Comparison of ENCODE assay signal across 32 cellular contexts in the genomic region with DNA sequence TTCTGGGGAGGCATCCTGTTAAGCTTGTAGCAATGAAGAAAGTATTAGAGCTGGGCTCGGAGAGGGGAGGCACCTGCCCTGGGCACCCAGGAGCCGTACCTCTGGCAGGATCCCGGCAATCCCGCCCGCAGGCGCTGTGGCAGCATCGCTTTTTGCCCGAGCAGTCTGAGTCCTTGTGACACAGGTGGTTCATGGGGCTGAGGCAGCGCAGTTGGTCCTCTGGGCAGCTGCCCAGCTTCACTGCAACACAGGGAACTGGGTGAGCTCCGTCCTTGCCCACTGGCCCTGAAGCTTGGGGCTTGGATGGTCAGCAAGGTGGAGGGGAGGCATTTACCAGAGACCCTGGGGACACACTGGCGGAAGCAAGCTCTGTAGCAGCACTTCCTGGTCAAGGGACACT. TPM values are rescaled to one million over a fixed set of nuclear protein-coding genes. Genes with fewer than 3 reads are reported as not detected.
"Had no signal": no experiment of that assay in that cellular context is flagged by ENCODE, and none has a peak within 500 bp of the region (broad histone marks: within the 10 kb centered on the region; RNA-seq: fewer than 3 reads in every experiment).

No MANE protein-coding gene starts in this region.

- H3K27ac ChIP-seq: adrenal gland, body of pancreas, esophagus muscularis mucosa, foreskin keratinocyte, gastrocnemius medialis, heart left ventricle, WERI-Rb-1 had no signal

- H3K27me3 ChIP-seq: body of pancreas, foreskin keratinocyte had no signal

- H3K36me3 ChIP-seq: adrenal gland, esophagus muscularis mucosa, gastrocnemius medialis, heart left ventricle, WERI-Rb-1 had no signal

- ATAC-seq: activated CD4-positive, CD25-positive, alpha-beta regulatory T cell treated with anti-CD3 and anti-CD28 coated beads, Interleukin-2, amount 50 U/mL, for 24 hours; activated CD8-positive, alpha-beta T cell treated with anti-CD3 and anti-CD28 coated beads for 36 hours; activated naive CD8-positive, alpha-beta T cell treated with anti-CD3 and anti-CD28 coated beads, Interleukin-2, amount 50 U/mL, for 24 hours; activated T-cell treated with anti-CD3 and anti-CD28 coated beads, Interleukin-2, amount 50 U/mL, for 4 hours; activated T-helper 17 cell treated with anti-CD3 and anti-CD28 coated beads, Interleukin-2, amount 50 U/mL, for 72 hours; body of pancreas; effector memory CD8-positive, alpha-beta T cell; foreskin keratinocyte; gastrocnemius medialis; heart left ventricle; T-helper 17 cell had no signal

- H3K4me1 ChIP-seq: adrenal gland, body of pancreas, esophagus muscularis mucosa, gastrocnemius medialis, heart left ventricle had no signal

- H3K4me3 ChIP-seq: adrenal gland, body of pancreas, esophagus muscularis mucosa, gastrocnemius medialis, heart left ventricle had no signal

- H3K9me3 ChIP-seq: adrenal gland, body of pancreas, esophagus muscularis mucosa, gastrocnemius medialis, heart left ventricle had no signal

- DNase-seq: activated B cell treated with CpG ODN at 0.5 μM for 24 hours; activated CD4-positive, alpha-beta T cell treated with anti-CD3 and anti-CD28 coated beads for 48 hours; activated CD4-positive, alpha-beta T cell treated with anti-CD3 and anti-CD28 coated beads, Interleukin-2, amount 50 U/mL, for 1 hour; activated CD4-positive, alpha-beta T cell treated with anti-CD3 and anti-CD28 coated beads, Interleukin-2, amount 50 U/mL, for 48 hours; activated CD8-positive, alpha-beta memory T cell treated with anti-CD3 and anti-CD28 coated beads for 24 hours; activated CD8-positive, alpha-beta T cell treated with anti-CD3 and anti-CD28 coated beads for 36 hours; activated effector memory CD4-positive, alpha-beta T cell treated with Interleukin-2 at 50 U/mL for 16 hours; activated naive CD4-positive, alpha-beta T cell treated with anti-CD3 and anti-CD28 coated beads for 36 hours; activated naive CD8-positive, alpha-beta T cell treated with anti-CD3 and anti-CD28 coated beads for 36 hours; activated naive CD8-positive, alpha-beta T cell treated with anti-CD3 and anti-CD28 coated beads, Interleukin-2, amount 50 U/mL, for 24 hours; activated T-cell treated with anti-CD3 and anti-CD28 coated beads, Interleukin-2, amount 50 U/mL, for 4 hours; adrenal gland; amygdala; aorta; body of pancreas; caudate nucleus; cortex of kidney; dermis blood vessel endothelial cell; effector CD4-positive, alpha-beta T cell; effector memory CD8-positive, alpha-beta T cell; erythroblast; foreskin keratinocyte; gastrocnemius medialis; glutamatergic neuron; heart left ventricle; T-helper 17 cell; T1000; WERI-Rb-1 had no signal

RNA-seq across cellular contexts. Expression of a gene that starts 4.7 kb away (rescaled TPM):
- total RNA-seq: activated B cell treated with CpG ODN at 0.5 μM for 24 hours; activated CD8-positive, alpha-beta T cell treated with anti-CD3 and anti-CD28 coated beads for 36 hours; activated naive CD4-positive, alpha-beta T cell treated with anti-CD3 and anti-CD28 coated beads for 36 hours; activated T-cell treated with anti-CD3 and anti-CD28 coated beads, Interleukin-2, amount 50 U/mL, for 4 hours; adrenal gland; aorta; body of pancreas; chondrocyte; dermis blood vessel endothelial cell; esophagus muscularis mucosa; gastrocnemius medialis; heart left ventricle; T-helper 17 cell had no signal

RNA-seq across cellular contexts. Expression of a gene that starts 9.4 kb away (rescaled TPM):
- total RNA-seq: activated B cell treated with CpG ODN at 0.5 μM for 24 hours, aorta, body of pancreas, gastrocnemius medialis, T-helper 17 cell had no signal

RNA-seq across cellular contexts. Expression of a gene that starts 14.0 kb away (rescaled TPM):
- total RNA-seq: activated B cell treated with CpG ODN at 0.5 μM for 24 hours; activated CD8-positive, alpha-beta T cell treated with anti-CD3 and anti-CD28 coated beads for 36 hours; activated naive CD4-positive, alpha-beta T cell treated with anti-CD3 and anti-CD28 coated beads for 36 hours; activated naive CD8-positive, alpha-beta T cell treated with anti-CD3 and anti-CD28 coated beads for 36 hours; activated T-cell treated with anti-CD3 and anti-CD28 coated beads, Interleukin-2, amount 50 U/mL, for 4 hours; activated T-helper 17 cell treated with anti-CD3 and anti-CD28 coated beads, Interleukin-2, amount 50 U/mL, for 72 hours; adrenal gland; aorta; body of pancreas; chondrocyte; dermis blood vessel endothelial cell; esophagus muscularis mucosa; gastrocnemius medialis; heart left ventricle; T-helper 17 cell had no signal
